17 cellular contexts compared by ENCODE assay signal in the genomic region with DNA sequence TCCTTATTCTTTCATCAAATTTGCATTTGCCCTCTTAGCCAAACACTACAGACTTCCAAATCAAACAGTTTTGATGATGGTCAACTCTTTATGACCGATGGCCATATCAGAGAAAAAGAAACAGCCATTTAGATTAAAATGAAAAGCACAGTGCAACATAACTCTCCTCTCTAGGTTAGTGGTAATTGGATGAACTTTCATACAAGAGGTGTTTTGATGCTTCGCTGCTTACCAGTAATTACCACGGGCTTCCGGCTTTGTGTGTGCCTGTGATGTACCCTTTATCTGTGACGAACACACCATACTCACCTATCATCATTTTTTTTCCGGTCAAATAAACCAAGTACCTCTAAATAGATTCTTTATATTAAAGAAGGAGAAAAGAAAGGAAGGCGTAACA.
DNase-seq lines count a peak whose midpoint lies in the region; ATAC-seq, FAIRE-seq and TF ChIP-seq lines count a peak whose summit lies in the region.
"Had no signal": no experiment of that assay in that cellular context is flagged by ENCODE, and none has a peak within 500 bp of the region (broad histone marks: within the 10 kb centered on the region; RNA-seq: fewer than 3 reads in every experiment).

No MANE protein-coding gene starts in this region.

- no peaks in the 10 kb centered on the region for H3K79me2 ChIP-seq in astrocyte (ENCODE audit: insufficient read depth, low read length)

- H4K20me1 ChIP-seq in astrocyte (ENCODE audit: insufficient read depth, low read length) = no peaks in the 10 kb centered on the region

- intact Hi-C loops in stomach (cut with DNase I; ENCODE audit: low total_unique reads) = no loop called here

- H3K4me3 Mint-ChIP-seq in astrocyte (ENCODE audit: unreplicated experiment) = peak overlapping the region; percentile 22

- peaks cover 27% of the 10 kb centered on the region for H3K27me3 Mint-ChIP-seq in astrocyte (ENCODE audit: low read depth, unreplicated experiment)

- H2AFZ ChIP-seq in astrocyte (ENCODE audit: low read depth, low read length) = no peak overlapping the region

- TF ChIP-seq POLR2A in stomach (IDR thresholded peaks at IDR 0.05) = no peak

- H3K9me3 Mint-ChIP-seq in astrocyte (ENCODE audit: unreplicated experiment) = no peaks in the 10 kb centered on the region

- peak; percentile 79 for DNase-seq in NCI-H1092 treated with DMSO at 0.1 percent for 48 hours (lab: John Stamatoyannopoulos, UW)
- DNase-seq in NCI-H345 treated with DMSO at 0.1 percent for 48 hours (lab: John Stamatoyannopoulos, UW; ENCODE audit: unreplicated experiment) = peak; percentile 86
- DNase-seq in astrocyte (ENCODE audit: low read depth) = no peak
- DNase-seq in stomach = no peak
- DNase-seq in medulla oblongata (ENCODE audit: extremely low spot score) = no peak
- DNase-seq: activated CD4-positive, CD25-positive, alpha-beta regulatory T cell; activated gamma-delta T cell; HCEC 1CT; KG1; spleen; stimulated activated naive CD8-positive, alpha-beta T cell treated with anti-CD3 and anti-CD28 coated beads, Interleukin-15, Interleukin-2, amounts not matched to agents 100 U/mL and 50 U/mL, for 24 hours had no signal

- no peaks in the 10 kb centered on the region for H3K36me3 Mint-ChIP-seq in astrocyte (ENCODE audit: low read depth, unreplicated experiment)

- H3K4me1 ChIP-seq in astrocyte (ENCODE audit: insufficient read depth, low read length) (no peaks in the 10 kb centered on the region), stomach (peaks cover 0 to 27% (median 19%) of the 10 kb centered on the region in 4 donors)
- H3K4me1 ChIP-seq: ascending aorta had no signal

- H3K36me3 ChIP-seq in astrocyte (ENCODE audit: insufficient read depth, low read length) (no peaks in the 10 kb centered on the region), stomach (no peaks in the 10 kb centered on the region)
- H3K36me3 ChIP-seq: ascending aorta, esophagus muscularis mucosa, spleen, vagina had no signal

- H3K9me3 ChIP-seq in astrocyte (ENCODE audit: insufficient read depth, low read depth, low read length) (no peaks in the 10 kb centered on the region), stomach (no peaks in the 10 kb centered on the region)
- H3K9me3 ChIP-seq: ascending aorta, esophagus muscularis mucosa, spleen, vagina had no signal

- no peak overlapping the region for H3K27ac Mint-ChIP-seq in astrocyte (ENCODE audit: unreplicated experiment)

- FAIRE-seq in astrocyte (lab: Jason Lieb, UNC) = no peak

- no peak overlapping the region for H3K4me3 ChIP-seq in astrocyte (ENCODE audit: insufficient read depth, low read depth, low read length)
- no peak overlapping the region for H3K4me3 ChIP-seq in stomach

- no peak overlapping the region for H3K27ac ChIP-seq in astrocyte (ENCODE audit: low read depth, low read length)
- peak overlapping the region in 3 of 5 donors; percentile 21 to 79 (median 65) for H3K27ac ChIP-seq in stomach
- H3K27ac ChIP-seq: coronary artery, esophagus muscularis mucosa, vagina had no signal

- ATAC-seq in GM19023 (IDR thresholded peaks at IDR 0.05; ENCODE audit: unreplicated experiment) (no peak), GM19397 (IDR thresholded peaks at IDR 0.05; ENCODE audit: unreplicated experiment) (no peak)
- ATAC-seq: stimulated activated naive CD8-positive, alpha-beta T cell treated with anti-CD3 and anti-CD28 coated beads, Interleukin-15, Interleukin-2, amounts not matched to agents 100 U/mL and 50 U/mL, for 24 hours had no signal

- WGBS in stomach, 5 donors = 39 to 68% (median 59%) methylated on average over 7 of the region's 7 CpGs

- peaks cover 8% of the 10 kb centered on the region for H3K27me3 ChIP-seq in astrocyte (ENCODE audit: insufficient read depth, low read length)
- H3K27me3 ChIP-seq in stomach = peaks cover 0 to 3% (median 0%) of the 10 kb centered on the region in 3 donors
- H3K27me3 ChIP-seq: ascending aorta, vagina had no signal

- no peak for TF ChIP-seq EP300 in stomach (IDR thresholded peaks at IDR 0.05)

- no peak overlapping the region for H3K9ac ChIP-seq in astrocyte (ENCODE audit: low read length)

- peaks cover 7% of the 10 kb centered on the region for H3K4me1 Mint-ChIP-seq in astrocyte (ENCODE audit: low read depth, unreplicated experiment)

- H3K4me2 ChIP-seq in astrocyte (ENCODE audit: low read length) = no peak overlapping the region

- TF ChIP-seq CTCF in astrocyte (IDR thresholded peaks at IDR 0.05; ENCODE audit: insufficient read depth, low read depth, low read length) (no peak), stomach (IDR thresholded peaks at IDR 0.05) (no peak)

Comparison
In these comparisons a context has a peak if more than half of its experiments do, and no peak if none do; other contexts are left out.
1. DNase-seq: peak in NCI-H1092 treated with DMSO at 0.1 percent for 48 hours (single experiment) and NCI-H345 treated with DMSO at 0.1 percent for 48 hours (single experiment); none in astrocyte (single experiment), stomach (single experiment) and medulla oblongata (single experiment).